Comparison of ENCODE assay signal across 19 cellular contexts in the genomic region with DNA sequence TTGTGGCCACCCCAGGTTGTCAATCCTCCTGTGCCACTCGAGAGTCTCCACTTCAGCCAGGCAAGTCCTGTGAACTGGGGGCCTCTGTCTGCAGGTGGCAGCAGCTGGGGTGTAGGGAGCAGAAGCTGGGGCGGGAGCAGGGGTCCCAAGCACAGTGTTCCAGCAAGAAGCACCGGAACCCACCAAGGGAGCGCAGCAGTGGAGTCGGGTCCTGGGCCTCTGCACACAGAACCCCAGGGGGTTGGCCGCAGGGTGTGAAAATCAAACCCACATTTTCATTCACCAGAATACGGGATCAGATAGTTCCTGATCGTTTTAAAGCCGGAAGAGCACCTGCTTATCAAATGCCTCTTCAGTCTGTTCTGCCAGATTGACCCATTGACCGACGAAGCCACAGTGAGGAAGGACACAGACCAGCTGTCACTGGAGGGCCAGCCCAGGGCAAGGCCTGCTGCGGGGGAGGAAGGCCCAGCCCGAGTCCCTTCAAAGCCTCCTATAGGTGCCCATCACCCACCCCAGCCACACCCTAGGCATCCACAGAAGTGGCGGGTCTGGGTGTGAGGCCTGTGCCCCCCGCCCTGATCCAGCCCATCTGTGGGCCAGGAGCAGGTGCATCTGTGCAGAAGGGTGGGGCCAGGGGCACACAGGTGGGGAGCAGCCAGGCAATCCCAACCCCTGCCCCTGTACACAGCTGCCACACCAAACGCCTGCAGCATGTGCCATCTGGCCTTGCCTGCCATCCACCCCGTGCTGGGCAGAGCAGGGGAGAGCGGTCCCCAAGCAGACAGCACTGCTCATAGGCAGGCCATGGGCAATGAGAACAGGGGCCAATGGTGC. TPM values are rescaled to one million over a fixed set of nuclear protein-coding genes. Genes with fewer than 3 reads are reported as not detected.
DNase-seq lines count a peak whose midpoint lies in the region.
"Had no signal": no experiment of that assay in that cellular context is flagged by ENCODE, and none has a peak within 500 bp of the region (broad histone marks: within the 10 kb centered on the region; RNA-seq: fewer than 3 reads in every experiment).

No MANE protein-coding gene starts in this region.

- H3K27ac ChIP-seq in BLaER1 treated with 17β-estradiol and CSF1 and Interleukin-3, amounts not matched to agents 10 nM and 100 nM = no peak overlapping the region
- H3K27ac ChIP-seq: testis had no signal

- H3K36me3 ChIP-seq in BLaER1 treated with 17β-estradiol and CSF1 and Interleukin-3, amounts not matched to agents 10 nM and 100 nM = peaks cover 0 to 10% (median 0%) of the 10 kb centered on the region in 11 experiments; a peak in 2 of 22 replicates

- H4K20me1 ChIP-seq in BLaER1 treated with 17β-estradiol and CSF1 and Interleukin-3, amounts not matched to agents 10 nM and 100 nM = peaks cover 0 to 90% (median 5%) of the 10 kb centered on the region in 11 experiments; a peak in 9 of 22 replicates

- in situ Hi-C loops in ACHN (cut with HindIII; ENCODE audit: low pct_ligation_motif_present, low pct_unique_long_range_greater_than_20kb, low sequenced_read_pairs) = no loop called here

- H3K4me3 ChIP-seq in BLaER1 treated with 17β-estradiol and CSF1 and Interleukin-3, amounts not matched to agents 10 nM and 100 nM = no peak overlapping the region
- H3K4me3 ChIP-seq: GM12878, GM23338, testis had no signal

- H3K27me3 ChIP-seq in BLaER1 treated with 17β-estradiol and CSF1 and Interleukin-3, amounts not matched to agents 10 nM and 100 nM = no peaks in the 10 kb centered on the region
- H3K27me3 ChIP-seq: testis had no signal

- DNase-seq in NCI-H1694 (lab: John Stamatoyannopoulos, UW) (peak; percentile 26), SW480 (ENCODE audit: low spot score) (peak; percentile 60), myocyte (ENCODE audit: low read depth) (peak; percentile 85), GM19240 (ENCODE audit: insufficient read length, low spot score) (no peak), ACHN (no peak), HCEC 1CT (no peak)
- DNase-seq: CD4-positive, alpha-beta T cell; DMS79; endodermal cell; naive thymus-derived CD4-positive, alpha-beta T cell; retina; RPMI8226; testis had no signal

- H3K9me3 ChIP-seq in BLaER1 treated with 17β-estradiol and CSF1 and Interleukin-3, amounts not matched to agents 10 nM and 100 nM (replicated peaks in 1 of 11) = no peaks in the 10 kb centered on the region
- H3K9me3 ChIP-seq: testis had no signal

- H3K4me2 ChIP-seq in BLaER1 treated with 17β-estradiol and CSF1 and Interleukin-3, amounts not matched to agents 10 nM and 100 nM = peak overlapping the region in 9 of 11 experiments; percentile 18 to 98 (median 85); a peak in 14 of 22 replicates
- H3K4me2 ChIP-seq: GM23338 had no signal

- peaks cover 18 to 88% (median 75%) of the 10 kb centered on the region in 10 experiments; a peak in 19 of 20 replicates for H3K4me1 ChIP-seq in BLaER1 treated with 17β-estradiol and CSF1 and Interleukin-3, amounts not matched to agents 10 nM and 100 nM

- H3K9ac ChIP-seq in BLaER1 treated with 17β-estradiol and CSF1 and Interleukin-3, amounts not matched to agents 10 nM and 100 nM = peak overlapping the region in 2 of 11 experiments; percentile 14 to 15; a peak in 1 of 22 replicates

RNA-seq across cellular contexts. Expression of a gene that starts 34.1 kb away (rescaled TPM):
- total RNA-seq in myocyte = not detected in 2 replicates
- polyA plus RNA-seq in myocyte (2012) = 0.05 TPM
- total RNA-seq: activated CD8-positive, alpha-beta memory T cell treated with anti-CD3 and anti-CD28 coated beads for 36 hours; chondrocyte; GM23338; osteoblast had no signal

RNA-seq across cellular contexts. Expression of a gene that starts 37.4 kb away (rescaled TPM):
- 9.1 and 11.2 TPM in 2 replicates for total RNA-seq in myocyte
- polyA plus RNA-seq in myocyte (2012) = 4.7 TPM
- polyA plus RNA-seq: naive thymus-derived CD4-positive, alpha-beta T cell had no signal

RNA-seq across cellular contexts. Expression of a gene that starts 37.6 kb away (rescaled TPM):
- total RNA-seq in myocyte = 0.08 and 0.21 TPM in 2 replicates
- 0.15 TPM for polyA plus RNA-seq in myocyte (2012)

Comparison
In these comparisons a context has a peak if more than half of its experiments do, and no peak if none do; other contexts are left out.
1. DNase-seq: peak in NCI-H1694 (single experiment), SW480 (single experiment) and myocyte (single experiment); none in GM19240 (single experiment), ACHN (single experiment) and HCEC 1CT (single experiment).